Comparison of ENCODE assay signal across 8 cellular contexts in genomic region chr7:135170223-135170997, GRCh38. TPM values are rescaled to one million over a fixed set of nuclear protein-coding genes. Genes with fewer than 3 reads are reported as not detected.
DNase-seq lines count a peak whose midpoint lies in the region; ATAC-seq and TF ChIP-seq lines count a peak whose summit lies in the region.

Gene CYREN, minus strand, starts transcription at chr7:135170707. Its CDS starts 1,785 bp downstream, at chr7:135168922.

- TF ChIP-seq CTCF in BE2C (IDR thresholded peaks at IDR 0.05; ENCODE audit: low read depth, low read length) (peak; percentile 65), colonic mucosa (IDR thresholded peaks at IDR 0.05) (peak; percentile 64)

- peaks cover 43% of the 10 kb centered on the region for H3K36me3 Mint-ChIP-seq in activated CD4-positive, alpha-beta T cell treated with anti-CD3 and anti-CD28 coated beads for 36 hours (ENCODE audit: low read depth)

- H3K4me1 Mint-ChIP-seq in activated CD4-positive, alpha-beta T cell treated with anti-CD3 and anti-CD28 coated beads for 36 hours: peaks cover 50% of the 10 kb centered on the region

- H3K36me3 ChIP-seq in BE2C (peaks cover 34% of the 10 kb centered on the region), colonic mucosa (no peaks in the 10 kb centered on the region)

- H3K4me3 ChIP-seq in BE2C (ENCODE audit: low read depth, low read length): peak within 1 kb of the TSS; percentile 95
- peak within 1 kb of the TSS; percentile 86 for H3K4me3 ChIP-seq in colonic mucosa

- intact Hi-C loops in activated CD4-positive, alpha-beta T cell treated with anti-CD3 and anti-CD28 coated beads for 36 hours (cut with DNase I, micrococcal nuclease): loop anchor here (1.0 to 5.0 kb wide), 8 partner anchors 22 to 538 kb away; partner anchors contain the start of genes AGBL3 (in 2 of the 2), BPGM (in 2 of the 2), WDR91 (in 2 of the 2) and NUP205 (in 1 of the 2)
- intact Hi-C loops in colonic mucosa (cut with DNase I): loop anchor here (10.0 kb wide), 1 partner anchor 486 kb away; no protein-coding TSS in a partner anchor

- H3K27me3 ChIP-seq in BE2C (no peaks in the 10 kb centered on the region), colonic mucosa (no peaks in the 10 kb centered on the region)

- POLR2A ChIA-PET in activated CD4-positive, alpha-beta T cell treated with anti-CD3 and anti-CD28 coated beads for 36 hours (lab: Charles Lee): interaction anchor here (0.5 to 2.2 kb wide), 4 partner anchors 13 to 183 kb away, joined by 3 to 10 read pairs (median 5); partner anchors contain the start of gene TMEM140

- H3K9me3 ChIP-seq in BE2C: no peaks in the 10 kb centered on the region
- H3K9me3 ChIP-seq in colonic mucosa: no peaks in the 10 kb centered on the region

- DNase-seq in BE2C (peak; percentile 98), GM19238 (ENCODE audit: insufficient read length, low spot score) (peak; percentile 83), NCI-H510A treated with DMSO at 0.1 percent for 48 hours (lab: John Stamatoyannopoulos, UW) (peak; percentile 65), colonic mucosa (peak; percentile 95), left kidney (ENCODE audit: low read depth, low spot score) (peak; percentile 98)
- peak; percentile 97 for DNase-seq in activated CD4-positive, alpha-beta T cell treated with anti-CD3 and anti-CD28 coated beads for 36 hours
- peak; percentile 94 to 95 for DNase-seq in stimulated activated CD4-positive, alpha-beta T cell treated with anti-CD3 and anti-CD28 coated beads, Interleukin-2, amount 100 ng/mL, for 24 hours

- H3K27ac ChIP-seq in colonic mucosa: peak within 1 kb of the TSS; percentile 100

- H3K27me3 Mint-ChIP-seq in activated CD4-positive, alpha-beta T cell treated with anti-CD3 and anti-CD28 coated beads for 36 hours: no peaks in the 10 kb centered on the region

- H3K27ac Mint-ChIP-seq in activated CD4-positive, alpha-beta T cell treated with anti-CD3 and anti-CD28 coated beads for 36 hours: peak within 1 kb of the TSS; percentile 96

- no peaks in the 10 kb centered on the region for H3K9me3 Mint-ChIP-seq in activated CD4-positive, alpha-beta T cell treated with anti-CD3 and anti-CD28 coated beads for 36 hours (ENCODE audit: low read depth)

- peak; percentile 64 for ATAC-seq in HG03442 (IDR thresholded peaks at IDR 0.05; ENCODE audit: unreplicated experiment)
- peak; percentile 85 for ATAC-seq in activated CD4-positive, alpha-beta T cell treated with anti-CD3 and anti-CD28 coated beads for 36 hours

- H3K9ac ChIP-seq in colonic mucosa (ENCODE audit: low read depth in 2 of 2, low read length in 2 of 2): peak within 1 kb of the TSS; percentile 93 to 94

- H3K4me1 ChIP-seq in BE2C (no peaks in the 10 kb centered on the region), colonic mucosa (peaks cover 6% of the 10 kb centered on the region)

- CTCF ChIA-PET in activated CD4-positive, alpha-beta T cell treated with anti-CD3 and anti-CD28 coated beads for 36 hours (lab: Charles Lee): interaction anchor here (0.7 to 4.0 kb wide), 8 partner anchors 10 to 523 kb away, joined by 3 to 38 read pairs (median 4); partner anchors contain the start of genes AGBL3 and TMEM140

- peak within 1 kb of the TSS; percentile 88 for H3K4me3 Mint-ChIP-seq in activated CD4-positive, alpha-beta T cell treated with anti-CD3 and anti-CD28 coated beads for 36 hours

RNA-seq across cellular contexts. Expression of gene CYREN, which starts in this region (rescaled TPM):
- 47.0 TPM for polyA plus RNA-seq in BE2C (2012; ENCODE audit: insufficient read depth, insufficient read length, low read depth)
- 10 to 100 TPM; 32.6 to 40.5 TPM for total RNA-seq in activated CD4-positive, alpha-beta T cell treated with anti-CD3 and anti-CD28 coated beads for 36 hours
- 10 to 100 TPM; 34.5 to 37.6 TPM for total RNA-seq in colonic mucosa

Comparison
In these comparisons a context has a peak if more than half of its experiments do, and no peak if none do; other contexts are left out.
1. Peak in every context shown above with its lines: DNase-seq, ATAC-seq, H3K4me3 ChIP-seq and H3K27ac ChIP-seq.